11 cellular contexts compared by ENCODE assay signal in genomic region chr10:16787361-16787791, GRCh38. TPM values are rescaled to one million over a fixed set of nuclear protein-coding genes. Genes with fewer than 3 reads are reported as not detected.
DNase-seq lines count a peak whose midpoint lies in the region; ATAC-seq and TF ChIP-seq lines count a peak whose summit lies in the region.
"Had no signal": no experiment of that assay in that cellular context is flagged by ENCODE, and none has a peak within 500 bp of the region (broad histone marks: within the 10 kb centered on the region; RNA-seq: fewer than 3 reads in every experiment).

No MANE protein-coding gene starts in this region.

- H3K9me3 ChIP-seq in hepatocyte (ENCODE audit: low read depth), result no peaks in the 10 kb centered on the region
- H3K9me3 ChIP-seq: left lung, upper lobe of left lung had no signal

- H3K4me1 Mint-ChIP-seq in activated T-cell treated with anti-CD3 and anti-CD28 coated beads, Interleukin-2, amount 50 U/mL, for 4 hours (ENCODE audit: low read depth), result peaks cover 29% of the 10 kb centered on the region
- H3K4me1 Mint-ChIP-seq in type B pancreatic cell (ENCODE audit: unreplicated experiment), result peaks cover 24% of the 10 kb centered on the region

- TF ChIP-seq CTCF in type B pancreatic cell (conservative IDR thresholded peaks at IDR 0.05) (no peak), hepatocyte (IDR thresholded peaks at IDR 0.05; ENCODE audit: poor library complexity) (no peak)

- H3K9me2 ChIP-seq in hepatocyte (replicated peaks; ENCODE audit: insufficient read depth), result no peaks in the 10 kb centered on the region

- H3K4me1 ChIP-seq in hepatocyte (ENCODE audit: insufficient read depth), result no peaks in the 10 kb centered on the region
- H3K4me1 ChIP-seq: left lung, upper lobe of left lung had no signal

- H3K36me3 Mint-ChIP-seq in activated T-cell treated with anti-CD3 and anti-CD28 coated beads, Interleukin-2, amount 50 U/mL, for 4 hours (ENCODE audit: insufficient read depth), result peaks cover 22% of the 10 kb centered on the region
- H3K36me3 Mint-ChIP-seq in type B pancreatic cell, result peaks cover 25% of the 10 kb centered on the region

- H3K4me2 ChIP-seq in hepatocyte, result no peak overlapping the region

- H4K20me1 ChIP-seq in hepatocyte (ENCODE audit: insufficient read depth, poor library complexity, severe bottlenecking), result no peaks in the 10 kb centered on the region

- no peaks in the 10 kb centered on the region for H3K36me3 ChIP-seq in hepatocyte (replicated peaks; ENCODE audit: insufficient read depth, low read depth)
- H3K36me3 ChIP-seq: upper lobe of left lung had no signal

- H3K4me3 Mint-ChIP-seq in activated T-cell treated with anti-CD3 and anti-CD28 coated beads, Interleukin-2, amount 50 U/mL, for 4 hours, result peak overlapping the region; percentile 14
- H3K4me3 Mint-ChIP-seq in type B pancreatic cell, result no peak overlapping the region

- H3K4me3 ChIP-seq in hepatocyte, result no peak overlapping the region
- H3K4me3 ChIP-seq: left lung, upper lobe of left lung had no signal

- peak; percentile 65 for ATAC-seq in GM18858 (IDR thresholded peaks at IDR 0.05; ENCODE audit: unreplicated experiment)
- peak; percentile 77 for ATAC-seq in HG03432 (IDR thresholded peaks at IDR 0.05; ENCODE audit: unreplicated experiment)
- ATAC-seq in activated T-cell treated with anti-CD3 and anti-CD28 coated beads, Interleukin-2, amount 50 U/mL, for 4 hours, result peak; percentile 97 to 98
- ATAC-seq in SK-N-SH treated with all-trans-retinoic acid at 6 μM for 48 hours, result no peak
- no peak for ATAC-seq in GM21360 (IDR thresholded peaks at IDR 0.05; ENCODE audit: unreplicated experiment)
- ATAC-seq: left lung had no signal

- peak; percentile 52 for DNase-seq in activated T-cell treated with anti-CD3 and anti-CD28 coated beads, Interleukin-2, amount 50 U/mL, for 4 hours
- DNase-seq in stimulated activated CD4-positive, alpha-beta T cell treated with anti-CD3 and anti-CD28 coated beads, Interleukin-1b, Interleukin-23, amount 100 ng/mL, for 4 hours (ENCODE audit: low read depth in 2 of 2), result peak; percentile 33 to 47
- DNase-seq in type B pancreatic cell (ENCODE audit: extremely low spot score, unreplicated experiment) (no peak), hepatocyte (ENCODE audit: low spot score) (no peak)
- DNase-seq: NK-92 treated with Interleukin-12 subunit alpha and Interleukin-12 subunit beta, amount 100 ng/mL, for 24 hours had no signal

- no peak overlapping the region for H3K27ac ChIP-seq in hepatocyte
- H3K27ac ChIP-seq: left lung, upper lobe of left lung had no signal

- no peak overlapping the region for H2AFZ ChIP-seq in hepatocyte

- no peaks in the 10 kb centered on the region for H3K27me3 ChIP-seq in hepatocyte
- H3K27me3 ChIP-seq: left lung, upper lobe of left lung had no signal

- H3K27ac Mint-ChIP-seq in type B pancreatic cell, result no peak overlapping the region

- H3K9me3 Mint-ChIP-seq in activated T-cell treated with anti-CD3 and anti-CD28 coated beads, Interleukin-2, amount 50 U/mL, for 4 hours, result peaks cover 2% of the 10 kb centered on the region
- no peaks in the 10 kb centered on the region for H3K9me3 Mint-ChIP-seq in type B pancreatic cell

- no peaks in the 10 kb centered on the region for H3K79me2 ChIP-seq in hepatocyte

- H3K27me3 Mint-ChIP-seq in activated T-cell treated with anti-CD3 and anti-CD28 coated beads, Interleukin-2, amount 50 U/mL, for 4 hours (ENCODE audit: low read depth), result no peaks in the 10 kb centered on the region
- H3K27me3 Mint-ChIP-seq in type B pancreatic cell, result no peaks in the 10 kb centered on the region

- 98% methylated on average over 12 of the region's 12 CpGs for WGBS in hepatocyte (ENCODE audit: low lambda C conversion rate, missing lambda C conversion rate)

TF ChIP-seq in SK-N-SH treated with all-trans-retinoic acid at 6 μM for 48 hours, 23 proteins besides CTCF, POLR2A, EP300 and RAD21:
- TF ChIP-seq TOX (CRISPR knock-in tag; IDR thresholded peaks at IDR 0.05; ENCODE audit: borderline replicate concordance) (no peak), ZNF70 (CRISPR knock-in tag; IDR thresholded peaks at IDR 0.05) (no peak)

RNA-seq across cellular contexts. Expression of gene RSU1, which starts 29.8 kb away (rescaled TPM):
- 10 to 100 TPM; 34.7 to 45.7 (median 44.7) TPM for total RNA-seq in activated T-cell treated with anti-CD3 and anti-CD28 coated beads, Interleukin-2, amount 50 U/mL, for 4 hours
- total RNA-seq in type B pancreatic cell (ENCODE audit: low replicate concordance) (37.3 and 43.8 TPM in 2 replicates), hepatocyte (36.7 and 37.0 TPM in 2 replicates)
- polyA plus RNA-seq in hepatocyte, result 52.3 and 55.5 TPM in 2 replicates

Comparison
In these comparisons a context has a peak if more than half of its experiments do, and no peak if none do; other contexts are left out.
1. ATAC-seq: peak in GM18858 (single experiment), HG03432 (single experiment) and activated T-cell treated with anti-CD3 and anti-CD28 coated beads, Interleukin-2, amount 50 U/mL, for 4 hours (2 of 2); none in SK-N-SH treated with all-trans-retinoic acid at 6 μM for 48 hours (single experiment) and GM21360 (single experiment).
2. DNase-seq: peak in activated T-cell treated with anti-CD3 and anti-CD28 coated beads, Interleukin-2, amount 50 U/mL, for 4 hours (single experiment) and stimulated activated CD4-positive, alpha-beta T cell treated with anti-CD3 and anti-CD28 coated beads, Interleukin-1b, Interleukin-23, amount 100 ng/mL, for 4 hours (2 of 2); none in type B pancreatic cell (single experiment) and hepatocyte (single experiment).